34 cellular contexts compared by ENCODE assay signal in genomic region chr4:120400441-120400840, GRCh38.
"Had no signal": no experiment of that assay in that cellular context is flagged by ENCODE, and none has a peak within 500 bp of the region (broad histone marks: within the 10 kb centered on the region; RNA-seq: fewer than 3 reads in every experiment).

No MANE protein-coding gene starts in this region.

- H3K4me3 ChIP-seq: MG63 had no signal

- H3K27me3 ChIP-seq: MG63 had no signal

- H3K9ac ChIP-seq: KMS-11 had no signal

- H3K36me3 ChIP-seq: MG63 had no signal

- H3K9me3 ChIP-seq: MG63 had no signal

- H3K27ac ChIP-seq: KMS-11 had no signal

- DNase-seq: Karpas-422, Kasumi-1, KG1, MG63, MM.1S, MV-4-11, NCI-H1048, NCI-H1092, NCI-H1092 treated with DMSO at 0.1 percent for 48 hours, NCI-H1105, NCI-H1105 treated with DMSO at 0.1 percent for 48 hours, NCI-H1417, NCI-H1417 treated with DMSO at 0.1 percent for 48 hours, NCI-H1436, NCI-H1436 treated with DMSO at 0.1 percent for 48 hours, NCI-H146, NCI-H1694, NCI-H1694 treated with DMSO at 0.1 percent for 48 hours, NCI-H187, NCI-H187 treated with DMSO at 0.1 percent for 48 hours, NCI-H1930, NCI-H2029, NCI-H2029 treated with DMSO at 0.1 percent for 48 hours, NCI-H2081, NCI-H2081 treated with DMSO at 0.1 percent for 48 hours, NCI-H2107, NCI-H2171, NCI-H2171 treated with DMSO at 0.1 percent for 48 hours, NCI-H2227 treated with DMSO at 0.1 percent for 48 hours, NCI-H226, NCI-H345, NCI-H446, NCI-H446 treated with DMSO at 0.1 percent for 48 hours had no signal

- H3K4me2 ChIP-seq: KMS-11 had no signal
